Comparison of ENCODE assay signal across 1 cellular context in the genomic region with DNA sequence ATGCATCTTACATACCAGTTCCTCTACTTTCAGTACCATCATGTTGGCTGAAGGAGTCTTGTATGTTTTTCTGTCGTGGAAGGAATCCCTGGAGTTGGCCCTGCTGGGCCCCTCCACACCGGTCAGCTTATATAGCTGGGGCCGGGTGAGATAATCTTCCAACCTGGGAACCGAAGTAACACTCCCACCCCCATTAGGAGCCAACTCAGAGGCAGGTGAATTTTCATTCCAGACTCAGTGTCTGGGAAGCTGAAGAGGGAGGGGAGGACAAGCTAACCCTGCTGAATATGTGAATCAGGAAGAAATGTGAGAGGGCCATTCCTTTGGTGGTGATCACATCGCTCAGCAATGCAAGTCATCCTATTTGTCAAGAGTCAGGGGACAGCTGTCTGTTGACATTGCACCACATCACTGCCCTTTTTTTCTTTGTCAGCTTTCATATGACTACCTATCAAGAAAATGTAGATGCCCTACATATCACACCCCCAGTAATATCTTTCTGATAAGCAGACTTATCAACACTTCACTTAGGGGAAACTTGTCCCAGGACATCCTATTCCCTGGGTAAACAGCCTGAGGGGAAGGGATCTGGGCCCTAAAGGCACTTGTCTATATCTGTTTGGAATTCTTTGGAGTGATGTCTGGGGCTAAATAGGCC.
TF ChIP-seq lines count a peak whose summit lies in the region.

Gene ANKRD1 (minus strand): TSS at position 102 of the 658 bp plus-strand sequence. CDS start 60 bp downstream, at position 42.

TF ChIP-seq in A549, 52 proteins besides CTCF, POLR2A, EP300 and RAD21 (continued from another document):
- TF ChIP-seq PBX3 (IDR thresholded peaks at IDR 0.05) (peak; percentile 90), ZNF302 (CRISPR knock-in tag; IDR thresholded peaks at IDR 0.05) (no peak), HEYL (CRISPR knock-in tag; IDR thresholded peaks at IDR 0.05) (no peak), FOSL2 (IDR thresholded peaks at IDR 0.05) (peak; percentile 90), FOSL2 (CRISPR knock-in tag; IDR thresholded peaks at IDR 0.05) (peak; percentile 96), MAZ (IDR thresholded peaks at IDR 0.05; ENCODE audit: borderline replicate concordance, low read depth, low read length) (no peak), BCL3 (IDR thresholded peaks at IDR 0.05) (peak; percentile 90), CHD4 (IDR thresholded peaks at IDR 0.05; ENCODE audit: borderline replicate concordance) (no peak), HOXB5 (CRISPR knock-in tag; IDR thresholded peaks at IDR 0.05) (peak; percentile 99), KDM1A (IDR thresholded peaks at IDR 0.05; ENCODE audit: low read depth) (no peak), HOXA7 (CRISPR knock-in tag; IDR thresholded peaks at IDR 0.05) (no peak), BHLHE40 (IDR thresholded peaks at IDR 0.05; ENCODE audit: low read depth, low read length) (no peak), SREBF2 (IDR thresholded peaks at IDR 0.05) (no peak), ZFP36 (IDR thresholded peaks at IDR 0.05; ENCODE audit: borderline replicate concordance, partially characterized antibody) (no peak), JUN (IDR thresholded peaks at IDR 0.05) (peak; percentile 92), CEBPB (IDR thresholded peaks at IDR 0.05) (peak; percentile 89 to 97), RFX5 (IDR thresholded peaks at IDR 0.05) (no peak), TFCP2L1 (CRISPR knock-in tag; IDR thresholded peaks at IDR 0.05) (no peak), FOSB (CRISPR knock-in tag; IDR thresholded peaks at IDR 0.05) (no peak), EHMT2 (IDR thresholded peaks at IDR 0.05; ENCODE audit: low read depth) (no peak), KDM5A (IDR thresholded peaks at IDR 0.05) (no peak), JUNB (IDR thresholded peaks at IDR 0.05) (peak; percentile 96), POLR2AphosphoS2 (conservative IDR thresholded peaks at IDR 0.05; ENCODE audit: low read length) (no peak), EHF (CRISPR knock-in tag; IDR thresholded peaks at IDR 0.05) (no peak), RARB (CRISPR knock-in tag; IDR thresholded peaks at IDR 0.05) (no peak), HDAC2 (IDR thresholded peaks at IDR 0.05) (no peak), ZC3H11A (IDR thresholded peaks at IDR 0.05) (no peak), RCOR1 (IDR thresholded peaks at IDR 0.05; ENCODE audit: low read depth, low read length) (no peak), SMC3 (IDR thresholded peaks at IDR 0.05) (0 out of 3 replicates have a peak, but pooled peaks have one; percentile 35), MYC (IDR thresholded peaks at IDR 0.05; ENCODE audit: borderline replicate concordance, low read length) (no peak), GATA3 (IDR thresholded peaks at IDR 0.05; ENCODE audit: borderline replicate concordance) (peak; percentile 97), CBX2 (IDR thresholded peaks at IDR 0.05; ENCODE audit: borderline replicate concordance, low read depth) (no peak), MAFK (IDR thresholded peaks at IDR 0.05; ENCODE audit: partially characterized antibody) (peak; percentile 87), TP53 (CRISPR knock-in tag; IDR thresholded peaks at IDR 0.05) (no peak), FOXS1 (CRISPR knock-in tag; IDR thresholded peaks at IDR 0.05) (no peak; the same call in 1 of the 2 replicates), NFE2L2 (conservative IDR thresholded peaks at IDR 0.05; ENCODE audit: low read length) (peak; percentile 78), RNF2 (IDR thresholded peaks at IDR 0.05; ENCODE audit: borderline replicate concordance, low read depth) (no peak)
- TF ChIP-seq, protein P1, sequence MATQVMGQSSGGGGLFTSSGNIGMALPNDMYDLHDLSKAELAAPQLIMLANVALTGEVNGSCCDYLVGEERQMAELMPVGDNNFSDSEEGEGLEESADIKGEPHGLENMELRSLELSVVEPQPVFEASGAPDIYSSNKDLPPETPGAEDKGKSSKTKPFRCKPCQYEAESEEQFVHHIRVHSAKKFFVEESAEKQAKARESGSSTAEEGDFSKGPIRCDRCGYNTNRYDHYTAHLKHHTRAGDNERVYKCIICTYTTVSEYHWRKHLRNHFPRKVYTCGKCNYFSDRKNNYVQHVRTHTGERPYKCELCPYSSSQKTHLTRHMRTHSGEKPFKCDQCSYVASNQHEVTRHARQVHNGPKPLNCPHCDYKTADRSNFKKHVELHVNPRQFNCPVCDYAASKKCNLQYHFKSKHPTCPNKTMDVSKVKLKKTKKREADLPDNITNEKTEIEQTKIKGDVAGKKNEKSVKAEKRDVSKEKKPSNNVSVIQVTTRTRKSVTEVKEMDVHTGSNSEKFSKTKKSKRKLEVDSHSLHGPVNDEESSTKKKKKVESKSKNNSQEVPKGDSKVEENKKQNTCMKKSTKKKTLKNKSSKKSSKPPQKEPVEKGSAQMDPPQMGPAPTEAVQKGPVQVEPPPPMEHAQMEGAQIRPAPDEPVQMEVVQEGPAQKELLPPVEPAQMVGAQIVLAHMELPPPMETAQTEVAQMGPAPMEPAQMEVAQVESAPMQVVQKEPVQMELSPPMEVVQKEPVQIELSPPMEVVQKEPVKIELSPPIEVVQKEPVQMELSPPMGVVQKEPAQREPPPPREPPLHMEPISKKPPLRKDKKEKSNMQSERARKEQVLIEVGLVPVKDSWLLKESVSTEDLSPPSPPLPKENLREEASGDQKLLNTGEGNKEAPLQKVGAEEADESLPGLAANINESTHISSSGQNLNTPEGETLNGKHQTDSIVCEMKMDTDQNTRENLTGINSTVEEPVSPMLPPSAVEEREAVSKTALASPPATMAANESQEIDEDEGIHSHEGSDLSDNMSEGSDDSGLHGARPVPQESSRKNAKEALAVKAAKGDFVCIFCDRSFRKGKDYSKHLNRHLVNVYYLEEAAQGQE (IDR thresholded peaks at IDR 0.05), result no peak
- TF ChIP-seq, protein P2, sequence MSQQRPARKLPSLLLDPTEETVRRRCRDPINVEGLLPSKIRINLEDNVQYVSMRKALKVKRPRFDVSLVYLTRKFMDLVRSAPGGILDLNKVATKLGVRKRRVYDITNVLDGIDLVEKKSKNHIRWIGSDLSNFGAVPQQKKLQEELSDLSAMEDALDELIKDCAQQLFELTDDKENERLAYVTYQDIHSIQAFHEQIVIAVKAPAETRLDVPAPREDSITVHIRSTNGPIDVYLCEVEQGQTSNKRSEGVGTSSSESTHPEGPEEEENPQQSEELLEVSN (IDR thresholded peaks at IDR 0.05; ENCODE audit: borderline replicate concordance, low read depth), result no peak
- TF ChIP-seq, protein P3, sequence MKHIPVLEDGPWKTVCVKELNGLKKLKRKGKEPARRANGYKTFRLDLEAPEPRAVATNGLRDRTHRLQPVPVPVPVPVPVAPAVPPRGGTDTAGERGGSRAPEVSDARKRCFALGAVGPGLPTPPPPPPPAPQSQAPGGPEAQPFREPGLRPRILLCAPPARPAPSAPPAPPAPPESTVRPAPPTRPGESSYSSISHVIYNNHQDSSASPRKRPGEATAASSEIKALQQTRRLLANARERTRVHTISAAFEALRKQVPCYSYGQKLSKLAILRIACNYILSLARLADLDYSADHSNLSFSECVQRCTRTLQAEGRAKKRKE (CRISPR knock-in tag; IDR thresholded peaks at IDR 0.05; ENCODE audit: low read depth), result no peak; the same call in 1 of the 2 replicates
- TF ChIP-seq, protein P4, sequence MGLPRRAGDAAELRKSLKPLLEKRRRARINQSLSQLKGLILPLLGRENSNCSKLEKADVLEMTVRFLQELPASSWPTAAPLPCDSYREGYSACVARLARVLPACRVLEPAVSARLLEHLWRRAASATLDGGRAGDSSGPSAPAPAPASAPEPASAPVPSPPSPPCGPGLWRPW (IDR thresholded peaks at IDR 0.05), result peak; percentile 70
TF ChIP-seq in A549: peak in this region for 13.
